In genomic region chr12:130792926-130793849, GRCh38 we compare ENCODE assay signal across 17 cellular contexts.
"Had no signal": no experiment of that assay in that cellular context is flagged by ENCODE, and none has a peak within 500 bp of the region (broad histone marks: within the 10 kb centered on the region; RNA-seq: fewer than 3 reads in every experiment).

No MANE protein-coding gene starts in this region.

- H3K9me3 ChIP-seq: breast epithelium, heart right ventricle, left ventricle myocardium inferior, testis had no signal

- H3K4me1 ChIP-seq: breast epithelium, foreskin keratinocyte, heart right ventricle, left ventricle myocardium inferior, parathyroid adenoma, testis had no signal

- H3K27ac Mint-ChIP-seq: activated naive CD8-positive, alpha-beta T cell treated with anti-CD3 and anti-CD28 coated beads, Interleukin-2, amount 10 ng/mL, durations not matched to agents 7 days and 5 days had no signal

- H3K4me3 ChIP-seq: breast epithelium, heart right ventricle, left ventricle myocardium inferior, testis had no signal

- H3K27me3 ChIP-seq: breast epithelium, foreskin keratinocyte, heart right ventricle, testis had no signal

- DNase-seq: activated CD4-positive, alpha-beta T cell treated with anti-CD3 and anti-CD28 coated beads for 48 hours; activated effector memory CD4-positive, alpha-beta T cell treated with anti-CD3 and anti-CD28 coated beads, Interleukin-2, amount 50 U/mL, for 16 hours; activated naive CD8-positive, alpha-beta T cell treated with anti-CD3 and anti-CD28 coated beads, Interleukin-2, amount 10 ng/mL, durations not matched to agents 7 days and 5 days; activated T-cell treated with anti-CD3 and anti-CD28 coated beads, Interleukin-2, amount 50 U/mL, for 1 hour; aorta; foreskin keratinocyte; heart right ventricle; islet precursor cell; left ventricle myocardium inferior; mesendoderm; retina; stimulated activated CD4-positive, alpha-beta T cell treated with anti-CD3 and anti-CD28 coated beads, Interleukin-4, amount 100 ng/mL, for 4 hours; stimulated activated naive CD8-positive, alpha-beta T cell treated with anti-CD3 and anti-CD28 coated beads, Interleukin-15, amount 100 ng/mL, for 72 hours; T1000; testis had no signal

- H3K9ac ChIP-seq: parathyroid adenoma had no signal

- H3K36me3 ChIP-seq: breast epithelium had no signal

- H3K4me3 Mint-ChIP-seq: activated naive CD8-positive, alpha-beta T cell treated with anti-CD3 and anti-CD28 coated beads, Interleukin-2, amount 10 ng/mL, durations not matched to agents 7 days and 5 days; stimulated activated naive CD8-positive, alpha-beta T cell treated with anti-CD3 and anti-CD28 coated beads, Interleukin-15, amount 100 ng/mL, for 72 hours had no signal

- H3K27ac ChIP-seq: breast epithelium, foreskin keratinocyte, heart right ventricle, left ventricle myocardium inferior, parathyroid adenoma, testis had no signal

- ATAC-seq: foreskin keratinocyte; stimulated activated naive CD8-positive, alpha-beta T cell treated with anti-CD3 and anti-CD28 coated beads, Interleukin-15, amount 100 ng/mL, for 72 hours had no signal

- H3K79me2 ChIP-seq: parathyroid adenoma had no signal

- H3K9me3 Mint-ChIP-seq: activated naive CD8-positive, alpha-beta T cell treated with anti-CD3 and anti-CD28 coated beads, Interleukin-2, amount 10 ng/mL, durations not matched to agents 7 days and 5 days; stimulated activated naive CD8-positive, alpha-beta T cell treated with anti-CD3 and anti-CD28 coated beads, Interleukin-15, amount 100 ng/mL, for 72 hours had no signal

- H3K27me3 Mint-ChIP-seq: activated naive CD8-positive, alpha-beta T cell treated with anti-CD3 and anti-CD28 coated beads, Interleukin-2, amount 10 ng/mL, durations not matched to agents 7 days and 5 days; stimulated activated naive CD8-positive, alpha-beta T cell treated with anti-CD3 and anti-CD28 coated beads, Interleukin-15, amount 100 ng/mL, for 72 hours had no signal

- H2AFZ ChIP-seq: parathyroid adenoma had no signal
